In the genomic region with DNA sequence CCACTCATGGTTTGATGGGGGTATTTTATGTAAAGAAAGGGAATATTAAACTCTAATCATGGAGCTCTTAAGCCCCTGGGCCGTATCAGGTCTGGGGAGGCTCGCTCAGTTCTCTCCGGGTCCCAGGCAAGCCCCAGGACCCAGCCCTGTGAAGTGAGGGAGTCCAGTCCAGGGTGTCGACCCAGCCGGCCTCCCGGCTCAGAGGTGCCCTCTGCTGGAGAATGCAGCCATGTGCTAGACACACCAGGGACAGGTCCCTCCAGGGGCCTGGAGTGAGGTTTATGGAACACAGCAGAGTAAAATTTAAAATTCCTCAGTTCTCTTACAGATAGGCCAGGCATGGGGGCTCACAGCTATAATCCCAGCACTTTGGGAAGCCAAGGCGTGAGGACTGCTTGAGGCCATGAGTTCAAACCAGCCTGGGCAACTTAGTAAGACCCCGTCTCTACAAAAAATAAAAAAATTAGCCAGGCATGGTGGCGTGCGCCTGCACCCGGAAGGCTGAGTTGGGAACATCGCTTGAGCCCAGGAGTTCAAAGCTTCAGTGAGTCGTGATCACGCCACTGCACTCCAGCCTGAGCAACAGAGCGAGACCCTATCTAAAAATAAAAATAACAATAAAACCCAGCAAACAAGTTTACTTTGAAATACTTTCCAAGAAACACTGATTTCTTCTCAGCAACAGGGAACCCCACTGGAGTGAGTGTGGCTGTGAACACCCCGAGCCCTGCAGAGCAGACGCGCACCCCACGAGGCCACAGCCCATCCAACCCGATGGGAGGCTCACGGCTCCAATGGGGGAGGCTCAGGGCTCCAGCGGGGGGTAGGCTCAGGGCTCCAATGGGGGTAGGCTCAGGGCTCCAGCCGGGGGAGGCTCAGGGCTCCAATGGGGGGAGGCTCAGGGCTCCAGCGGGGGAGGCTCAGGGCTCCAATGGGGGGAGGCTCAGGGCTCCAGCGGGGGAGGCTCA, we compare ENCODE assay signal across 8 cellular contexts.
DNase-seq lines count a peak whose midpoint lies in the region; ATAC-seq, FAIRE-seq and TF ChIP-seq lines count a peak whose summit lies in the region.

No MANE protein-coding gene starts in this region.

- no peak overlapping the region for H3K4me3 ChIP-seq in effector memory CD4-positive, alpha-beta T cell (ENCODE audit: insufficient read depth, low read depth, low read length, poor library complexity, severe bottlenecking)
- H3K4me3 ChIP-seq in mesodermal cell (ENCODE audit: extremely low read depth, insufficient read depth, low read length, poor library complexity, severe bottlenecking): no peak overlapping the region

- H3K9me3 ChIP-seq in effector memory CD4-positive, alpha-beta T cell (ENCODE audit: control insufficient read depth, low read length): no peaks in the 10 kb centered on the region
- H3K9me3 ChIP-seq in mesodermal cell (ENCODE audit: control insufficient read depth, low read length): no peaks in the 10 kb centered on the region

- FAIRE-seq in GM12891 (lab: Jason Lieb, UNC): peak; percentile 92

- no peak overlapping the region for H3K27ac ChIP-seq in effector memory CD4-positive, alpha-beta T cell (ENCODE audit: insufficient read depth, low read length, poor library complexity, severe bottlenecking)
- H3K27ac ChIP-seq in mesodermal cell (ENCODE audit: low read depth, low read length, severe bottlenecking): peak overlapping the region; percentile 41

- 70 to 76% methylated on average over 13 to 14 of the region's 25 CpGs for WGBS in mesodermal cell (ENCODE audit: insufficient coverage in 2 of 2), 2 experiments

- H3K4me3 Mint-ChIP-seq in activated CD8-positive, alpha-beta T cell treated with anti-CD3 and anti-CD28 coated beads, Interleukin-2, amount 10 ng/mL, durations not matched to agents 7 days and 5 days: no peak overlapping the region

- CTCF ChIA-PET in activated CD8-positive, alpha-beta T cell treated with anti-CD3 and anti-CD28 coated beads, Interleukin-2, amount 10 ng/mL, durations not matched to agents 7 days and 5 days (lab: Charles Lee): interaction anchor here (0.6 to 2.1 kb wide), 10 partner anchors 8 to 375 kb away, joined by 3 to 10 read pairs (median 3); no protein-coding TSS in a partner anchor

- peaks cover 24% of the 10 kb centered on the region for H3K36me3 Mint-ChIP-seq in activated CD8-positive, alpha-beta T cell treated with anti-CD3 and anti-CD28 coated beads, Interleukin-2, amount 10 ng/mL, durations not matched to agents 7 days and 5 days (ENCODE audit: low read depth)

- H3K27ac Mint-ChIP-seq in activated CD8-positive, alpha-beta T cell treated with anti-CD3 and anti-CD28 coated beads, Interleukin-2, amount 10 ng/mL, durations not matched to agents 7 days and 5 days: peak overlapping the region; percentile 73

- peak; percentile 89 for ATAC-seq in activated CD8-positive, alpha-beta T cell treated with anti-CD3 and anti-CD28 coated beads, Interleukin-2, amount 10 ng/mL, durations not matched to agents 7 days and 5 days

- no peaks in the 10 kb centered on the region for H3K9me3 Mint-ChIP-seq in activated CD8-positive, alpha-beta T cell treated with anti-CD3 and anti-CD28 coated beads, Interleukin-2, amount 10 ng/mL, durations not matched to agents 7 days and 5 days (ENCODE audit: insufficient read depth)

- H3K27me3 ChIP-seq in effector memory CD4-positive, alpha-beta T cell (replicated peaks; ENCODE audit: control insufficient read depth, insufficient read depth, low read length, poor library complexity, severe bottlenecking): no peaks in the 10 kb centered on the region

- H3K36me3 ChIP-seq in effector memory CD4-positive, alpha-beta T cell (ENCODE audit: control insufficient read depth, insufficient read depth, low read length): peaks cover 60% of the 10 kb centered on the region
- H3K36me3 ChIP-seq in mesodermal cell (ENCODE audit: control insufficient read depth, insufficient read depth, low read length): peaks cover 65% of the 10 kb centered on the region

- DNase-seq in ACHN (peak; percentile 79), GM12891 (ENCODE audit: insufficient read length, low spot score) (peak; percentile 99), NCI-H460 (ENCODE audit: extremely low read depth, low read depth) (peak; percentile 61), cerebellar nuclear complex (lab: John Stamatoyannopoulos, UW) (no peak)
- DNase-seq in activated CD8-positive, alpha-beta T cell treated with anti-CD3 and anti-CD28 coated beads, Interleukin-2, amount 10 ng/mL, durations not matched to agents 7 days and 5 days: peak; percentile 77
- DNase-seq in effector memory CD4-positive, alpha-beta T cell: peak; percentile 31 to 53 (median 48)
- DNase-seq in stimulated activated CD8-positive, alpha-beta memory T cell treated with anti-CD3 and anti-CD28 coated beads, Interleukin-4, amount 100 ng/mL, for 4 hours (ENCODE audit: low read depth in 2 of 2, low spot score in 1 of 2): peak; percentile 43 to 55

- H3K27me3 Mint-ChIP-seq in activated CD8-positive, alpha-beta T cell treated with anti-CD3 and anti-CD28 coated beads, Interleukin-2, amount 10 ng/mL, durations not matched to agents 7 days and 5 days (ENCODE audit: low read depth): no peaks in the 10 kb centered on the region

- no peaks in the 10 kb centered on the region for H3K4me1 ChIP-seq in effector memory CD4-positive, alpha-beta T cell (ENCODE audit: control insufficient read depth, insufficient read depth, low read length, poor library complexity, severe bottlenecking)
- H3K4me1 ChIP-seq in mesodermal cell (ENCODE audit: control insufficient read depth, insufficient read depth, low read length, poor library complexity, severe bottlenecking): peaks cover 2% of the 10 kb centered on the region

- TF ChIP-seq POLR2A in GM12891 (IDR thresholded peaks at IDR 0.05; ENCODE audit: low read depth, low read length): no peak

- H3K4me1 Mint-ChIP-seq in activated CD8-positive, alpha-beta T cell treated with anti-CD3 and anti-CD28 coated beads, Interleukin-2, amount 10 ng/mL, durations not matched to agents 7 days and 5 days (ENCODE audit: low read depth): peaks cover 12% of the 10 kb centered on the region

- POLR2A ChIA-PET in activated CD8-positive, alpha-beta T cell treated with anti-CD3 and anti-CD28 coated beads, Interleukin-2, amount 10 ng/mL, durations not matched to agents 7 days and 5 days (lab: Charles Lee): interaction anchor here (0.6 kb wide), 1 partner anchor 780 kb away, joined by 3 read pairs; no protein-coding TSS in a partner anchor

- in situ Hi-C loops in ACHN (cut with HindIII; ENCODE audit: low pct_ligation_motif_present, low pct_unique_long_range_greater_than_20kb, low sequenced_read_pairs): no loop called here

TF ChIP-seq in GM12891, 5 proteins besides CTCF, POLR2A, EP300 and RAD21:
- no peak for TF ChIP-seq POU2F2 (IDR thresholded peaks at IDR 0.05; ENCODE audit: low read depth, low read length)
- no peak for TF ChIP-seq POLR2AphosphoS5 (IDR thresholded peaks at IDR 0.05; ENCODE audit: low read depth, low read length)
- TF ChIP-seq TAF1 (IDR thresholded peaks at IDR 0.05; ENCODE audit: low read depth, low read length): no peak
- no peak for TF ChIP-seq PAX5 (IDR thresholded peaks at IDR 0.05; ENCODE audit: insufficient read depth, low read length, severe bottlenecking)
- TF ChIP-seq SPI1 (IDR thresholded peaks at IDR 0.05; ENCODE audit: low read depth, low read length): no peak

Comparison
In these comparisons a context has a peak if more than half of its experiments do, and no peak if none do; other contexts are left out.
1. DNase-seq: peak in ACHN (single experiment), GM12891 (single experiment), NCI-H460 (single experiment), activated CD8-positive, alpha-beta T cell treated with anti-CD3 and anti-CD28 coated beads, Interleukin-2, amount 10 ng/mL, durations not matched to agents 7 days and 5 days (single experiment), effector memory CD4-positive, alpha-beta T cell (3 of 3) and stimulated activated CD8-positive, alpha-beta memory T cell treated with anti-CD3 and anti-CD28 coated beads, Interleukin-4, amount 100 ng/mL, for 4 hours (2 of 2); none in cerebellar nuclear complex (0 of 2).